Comparison of ENCODE assay signal across 25 cellular contexts in genomic region chr1:12677565-12677964, GRCh38. TPM values are rescaled to one million over a fixed set of nuclear protein-coding genes. Genes with fewer than 3 reads are reported as not detected.
DNase-seq lines count a peak whose midpoint lies in the region; ATAC-seq and TF ChIP-seq lines count a peak whose summit lies in the region.
"Had no signal": no experiment of that assay in that cellular context is flagged by ENCODE, and none has a peak within 500 bp of the region (broad histone marks: within the 10 kb centered on the region; RNA-seq: fewer than 3 reads in every experiment).

No MANE protein-coding gene starts in this region.

- H3K27me3 ChIP-seq in left ventricle myocardium inferior (ENCODE audit: low read depth) (peaks cover 4% of the 10 kb centered on the region), aorta (ENCODE audit: control insufficient read depth in 1 of 2, insufficient read depth in 2 of 2, low read length in 1 of 2) (no peaks in the 10 kb centered on the region)

- TF ChIP-seq CTCF in left ventricle myocardium inferior (IDR thresholded peaks at IDR 0.05; ENCODE audit: borderline replicate concordance), result no peak

- H3K4me3 ChIP-seq in left ventricle myocardium inferior (no peak overlapping the region), aorta (ENCODE audit: low read length in 2 of 2) (no peak overlapping the region)
- H3K4me3 ChIP-seq: GM23338, PC-9 had no signal

- DNase-seq in Right ventricle myocardium superior, result peak; percentile 50
- DNase-seq in cardiac septum (ENCODE audit: low spot score), result no peak
- DNase-seq in left ventricle myocardium inferior, result peak; percentile 26
- peak; percentile 24 for DNase-seq in putamen (ENCODE audit: low spot score)
- no peak for DNase-seq in aorta
- no peak for DNase-seq in stimulated activated CD4-positive, alpha-beta T cell treated with anti-CD3 and anti-CD28 coated beads, Interleukin-4, amount 100 ng/mL, for 24 hours
- DNase-seq: AML-193; Calu3; CD8-positive, alpha-beta memory T cell; HCEC 1CT; KG1; NCI-H1092 treated with DMSO at 0.1 percent for 48 hours; NCI-H1436 treated with DMSO at 0.1 percent for 48 hours; NCI-H2029; NCI-H2227 treated with DMSO at 0.1 percent for 48 hours; NCI-H510A; PC-9; RPMI8226; SIG-M5 had no signal

- H3K36me3 ChIP-seq in left ventricle myocardium inferior (no peaks in the 10 kb centered on the region), aorta (ENCODE audit: control insufficient read depth in 1 of 2, insufficient read depth in 2 of 2, low read length in 1 of 2) (no peaks in the 10 kb centered on the region)

- ATAC-seq in Right ventricle myocardium superior (ENCODE audit: poor library complexity) (peak; percentile 93), aorta (ENCODE audit: low FRiP score) (peak; percentile 74), HG02852 (IDR thresholded peaks at IDR 0.05; ENCODE audit: unreplicated experiment) (no peak), GM18517 (IDR thresholded peaks at IDR 0.05; ENCODE audit: unreplicated experiment) (no peak)
- ATAC-seq: GM23338 had no signal

- 4 to 19% methylated on average over 1 of the region's 1 CpG for WGBS in aorta, 2 donors

- intact Hi-C loops in Right ventricle myocardium superior (cut with DNase I) (no loop called here), cardiac septum (cut with DNase I) (no loop called here), left ventricle myocardium inferior (cut with micrococcal nuclease) (no loop called here), aorta (cut with DNase I) (no loop called here)

- peaks cover 8% of the 10 kb centered on the region for H3K9me3 ChIP-seq in left ventricle myocardium inferior (replicated peaks)
- no peaks in the 10 kb centered on the region for H3K9me3 ChIP-seq in aorta (ENCODE audit: control insufficient read depth, low read length)

- H3K27ac ChIP-seq in left ventricle myocardium inferior (replicated peaks), result peak overlapping the region; percentile 42
- H3K27ac ChIP-seq in aorta (ENCODE audit: low read depth in 1 of 2, low read length in 2 of 2), result no peak overlapping the region
- H3K27ac ChIP-seq: C4-2B, PC-9 had no signal

- H3K4me1 ChIP-seq in left ventricle myocardium inferior, result peaks cover 10% of the 10 kb centered on the region
- H3K4me1 ChIP-seq in aorta (ENCODE audit: control insufficient read depth in 1 of 2, insufficient read depth in 2 of 2, low read length in 2 of 2), result peaks cover 0 to 4% of the 10 kb centered on the region in 2 donors

RNA-seq across cellular contexts. Expression of gene AADACL4, which starts 33.7 kb away (rescaled TPM):
- total RNA-seq in Right ventricle myocardium superior (not detected), cardiac septum (not detected), left ventricle myocardium inferior (not detected), aorta (not detected)
- not detected for polyA plus RNA-seq in aorta
- total RNA-seq: A172; Calu3; CD8-positive, alpha-beta memory T cell; GM23338; PC-9 had no signal
- polyA plus RNA-seq: AG04450; CD8-positive, alpha-beta memory T cell; GM23338 had no signal

RNA-seq across cellular contexts. Expression of gene AADACL3, which starts 38.3 kb away (rescaled TPM):
- not detected for total RNA-seq in Right ventricle myocardium superior
- total RNA-seq in cardiac septum, result not detected
- total RNA-seq in left ventricle myocardium inferior, result not detected
- not detected for total RNA-seq in aorta
- not detected for polyA plus RNA-seq in aorta
- total RNA-seq: A172; Calu3; CD8-positive, alpha-beta memory T cell; PC-9 had no signal
- polyA plus RNA-seq: AG04450; CD8-positive, alpha-beta memory T cell had no signal

RNA-seq across cellular contexts. Expression of gene DHRS3, which starts 59.6 kb away (rescaled TPM):
- total RNA-seq in Right ventricle myocardium superior (84.7 TPM), cardiac septum (41.8 TPM), left ventricle myocardium inferior (89.7 TPM), aorta (100 to 1,000 TPM; 117 to 325 TPM)
- polyA plus RNA-seq in aorta, result 10 to 100 TPM; 27.5 to 57.7 TPM
- total RNA-seq: A172 had no signal

Comparison
In these comparisons a context has a peak if more than half of its experiments do, and no peak if none do; other contexts are left out.
1. DNase-seq: peak in Right ventricle myocardium superior (single experiment), left ventricle myocardium inferior (single experiment) and putamen (single experiment); none in cardiac septum (single experiment), aorta (0 of 2) and stimulated activated CD4-positive, alpha-beta T cell treated with anti-CD3 and anti-CD28 coated beads, Interleukin-4, amount 100 ng/mL, for 24 hours (single experiment).
2. ATAC-seq: peak in Right ventricle myocardium superior (single experiment) and aorta (single experiment); none in HG02852 (single experiment) and GM18517 (single experiment).